In genomic region chr22:37316875-37317371, GRCh38 we compare ENCODE assay signal across 8 cellular contexts. TPM values are rescaled to one million over a fixed set of nuclear protein-coding genes. Genes with fewer than 3 reads are reported as not detected.
DNase-seq lines count a peak whose midpoint lies in the region; ATAC-seq and TF ChIP-seq lines count a peak whose summit lies in the region.

No MANE protein-coding gene starts in this region.

- TF ChIP-seq RAD21 in Ishikawa (IDR thresholded peaks at IDR 0.05; ENCODE audit: low read depth) = peak; percentile 100

- ATAC-seq in GM19455 (IDR thresholded peaks at IDR 0.05; ENCODE audit: unreplicated experiment) = no peak

- H3K9me3 ChIP-seq in SJSA1 (replicated peaks) (no peaks in the 10 kb centered on the region), ovary (no peaks in the 10 kb centered on the region), tibial nerve (no peaks in the 10 kb centered on the region)

- peak; percentile 12; the same call in 1 of the 2 replicates for TF ChIP-seq EP300 in Ishikawa (IDR thresholded peaks at IDR 0.05; ENCODE audit: borderline replicate concordance)
- no peak for TF ChIP-seq EP300 in ovary (IDR thresholded peaks at IDR 0.05)
- TF ChIP-seq EP300 in tibial nerve (IDR thresholded peaks at IDR 0.05) = no peak

- no peak overlapping the region for H3K4me3 ChIP-seq in SJSA1
- H3K4me3 ChIP-seq in ovary = no peak overlapping the region
- H3K4me3 ChIP-seq in tibial nerve = no peak overlapping the region

- H3K27me3 ChIP-seq in SJSA1 (replicated peaks) (no peaks in the 10 kb centered on the region; the same call in 1 of the 2 replicates), ovary (no peaks in the 10 kb centered on the region), tibial nerve (peaks cover 0 to 10% of the 10 kb centered on the region in 2 donors)

- H3K4me1 ChIP-seq in SJSA1 (replicated peaks) (peaks cover 7% of the 10 kb centered on the region; the same call in 1 of the 2 replicates), ovary (ENCODE audit: insufficient read depth) (no peaks in the 10 kb centered on the region), tibial nerve (peaks cover 0 to 8% (median 0%) of the 10 kb centered on the region in 4 donors)

- H3K36me3 ChIP-seq in SJSA1 (no peaks in the 10 kb centered on the region), ovary (no peaks in the 10 kb centered on the region), tibial nerve (no peaks in the 10 kb centered on the region)

- intact Hi-C loops in ovary (cut with DNase I) = loop anchor here in 3 of 4 donors (10.0 kb wide), 4 partner anchors 108 to 1162 kb away; partner anchors contain the start of genes ELFN2 (in 1 of the 3), LGALS2 (in 1 of the 3) and MFNG (in 1 of the 3)

- WGBS in ovary, 3 donors = 22 to 32% (median 26%) methylated on average over 11 of the region's 11 CpGs
- 27 to 48% methylated on average over 3 to 10 of the region's 11 CpGs for WGBS in tibial nerve, 2 donors

- H3K27ac ChIP-seq in SJSA1 (no peak overlapping the region), ovary (no peak overlapping the region), tibial nerve (no peak overlapping the region)

- TF ChIP-seq POLR2A in ovary (IDR thresholded peaks at IDR 0.05) (no peak), tibial nerve (IDR thresholded peaks at IDR 0.05) (no peak)

- TF ChIP-seq CTCF in ovary (IDR thresholded peaks at IDR 0.05) (peak in 2 of 3 donors; percentile 51 to 80), tibial nerve (IDR thresholded peaks at IDR 0.05) (peak; percentile 67 to 95 (median 88))

- DNase-seq in DMS53 (lab: John Stamatoyannopoulos, UW) = peak; percentile 74
- DNase-seq in SJSA1 (ENCODE audit: low read depth in 1 of 2, low spot score in 2 of 2) = peak; percentile 75 to 82
- peak; percentile 14 to 55 (median 38) for DNase-seq in activated naive CD4-positive, alpha-beta T cell (lab: John Stamatoyannopoulos, UW)
- DNase-seq in germinal center (ENCODE audit: low spot score) = peak; percentile 86
- DNase-seq in ovary = peak; percentile 53 to 77 (median 67)
- DNase-seq in tibial nerve (ENCODE audit: low spot score in 2 of 2) = peak; percentile 33 to 78

TF ChIP-seq in Ishikawa, 13 proteins besides CTCF, POLR2A, EP300 and RAD21:
- TF ChIP-seq ZBTB7A (IDR thresholded peaks at IDR 0.05; ENCODE audit: low read depth) (0 out of 2 replicates have a peak, but pooled peaks have one; percentile 27), TEAD4 (IDR thresholded peaks at IDR 0.05) (0 out of 2 replicates have a peak, but pooled peaks have one; percentile 9), TAF1 (IDR thresholded peaks at IDR 0.05; ENCODE audit: low read depth) (no peak), REST (IDR thresholded peaks at IDR 0.05; ENCODE audit: low read depth) (peak; percentile 42; the same call in 1 of the 2 replicates), EGR1 (IDR thresholded peaks at IDR 0.05) (no peak), FOXM1 (IDR thresholded peaks at IDR 0.05; ENCODE audit: borderline replicate concordance, low read depth) (no peak), CREB1 (IDR thresholded peaks at IDR 0.05; ENCODE audit: low read depth) (no peak), CEBPB (IDR thresholded peaks at IDR 0.05) (no peak), NFIC (IDR thresholded peaks at IDR 0.05) (0 out of 2 replicates have a peak, but pooled peaks have one; percentile 35), USF1 (IDR thresholded peaks at IDR 0.05) (no peak; the same call in 1 of the 2 replicates), YY1 (IDR thresholded peaks at IDR 0.05; ENCODE audit: low read depth) (peak; percentile 60), TCF12 (IDR thresholded peaks at IDR 0.05; ENCODE audit: low read depth) (peak; percentile 29; the same call in 1 of the 2 replicates)

RNA-seq across cellular contexts. Expression of gene CYTH4, which starts 34.6 kb away (rescaled TPM):
- 1.1 TPM in 1 of 2 replicates, not detected in the other for total RNA-seq in SJSA1 (2014; rRNA removed; shearing (Covaris generic))
- total RNA-seq in ovary = 10 to 100 TPM in 2 of 7 donors, 1 to 10 TPM in 5; 2.4 to 14.5 (median 6.2) TPM
- polyA plus RNA-seq in ovary = 1 to 10 TPM; 2.6 to 9.1 TPM
- 10 to 100 TPM in 3 of 4 donors, 1 to 10 TPM in 1; 7.7 to 27.3 (median 19.0) TPM for total RNA-seq in tibial nerve
